ENCODE assay signal across 10 cellular contexts in the genomic region with DNA sequence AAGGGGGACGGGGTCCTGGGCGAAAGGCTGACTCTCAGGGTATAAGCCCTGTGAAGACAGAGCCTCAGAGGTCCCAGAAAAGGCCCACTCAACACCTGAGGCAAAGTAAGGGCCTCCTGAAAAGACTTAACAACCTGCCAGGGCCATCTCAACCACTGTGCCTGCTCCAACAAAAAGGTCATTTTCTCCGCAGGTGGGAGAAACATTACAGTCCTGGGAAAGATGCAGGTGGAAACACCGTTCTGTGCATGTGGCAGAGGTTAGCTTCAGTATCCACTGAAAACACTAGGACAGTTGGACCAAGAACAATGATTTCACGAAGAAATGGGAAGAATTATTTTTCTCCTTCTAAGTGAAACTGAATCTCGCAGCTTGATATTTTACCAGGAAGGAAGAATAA. TPM values are rescaled to one million over a fixed set of nuclear protein-coding genes. Genes with fewer than 3 reads are reported as not detected.
A peak's percentile ranks its signal among the peaks of the same experiment; 100 is the strongest.
DNase-seq lines count a peak whose midpoint lies in the region; ATAC-seq and TF ChIP-seq lines count a peak whose summit lies in the region.
"Had no signal": no experiment of that assay in that cellular context is flagged by ENCODE, and none has a peak within 500 bp of the region (broad histone marks: within the 10 kb centered on the region; RNA-seq: fewer than 3 reads in every experiment).

No MANE protein-coding gene starts in this region.

- intact Hi-C loops in CD4-positive, alpha-beta T cell (cut with DNase I, micrococcal nuclease) = loop anchor here in 1 of 2 experiments (2.0 kb wide), 2 partner anchors 16 to 38 kb away; no protein-coding TSS in a partner anchor
- intact Hi-C loops in left cardiac atrium (cut with DNase I) = no loop called here

- peaks cover 36% of the 10 kb centered on the region for H3K36me3 Mint-ChIP-seq in CD4-positive, alpha-beta T cell (ENCODE audit: low read depth)
- peaks cover 2% of the 10 kb centered on the region for H3K36me3 Mint-ChIP-seq in activated naive CD8-positive, alpha-beta T cell
- no peaks in the 10 kb centered on the region for H3K36me3 Mint-ChIP-seq in naive B cell

- CTCF ChIA-PET in CD4-positive, alpha-beta T cell (lab: Charles Lee) = interaction anchor here (1.2 to 2.1 kb wide), 7 partner anchors 9 to 60 kb away, joined by 3 to 7 read pairs (median 4); no protein-coding TSS in a partner anchor

- no peak for DNase-seq in CD4-positive, alpha-beta T cell
- DNase-seq in naive B cell (no peak), left cardiac atrium (no peak), hypothalamus (lab: John Stamatoyannopoulos, UW) (no peak)
- DNase-seq: NCI-H1105 treated with DMSO at 0.1 percent for 48 hours had no signal

- no peaks in the 10 kb centered on the region for H3K27me3 ChIP-seq in CD4-positive, alpha-beta T cell (ENCODE audit: control insufficient read depth, insufficient read depth, low read length)

- H3K27ac Mint-ChIP-seq in CD4-positive, alpha-beta T cell = peak overlapping the region; percentile 96
- H3K27ac Mint-ChIP-seq in activated naive CD8-positive, alpha-beta T cell = peak overlapping the region; percentile 92
- peak overlapping the region; percentile 99 to 100 (median 100) for H3K27ac Mint-ChIP-seq in naive B cell

- H3K36me3 ChIP-seq in KOPT-K1 (ENCODE audit: insufficient read depth, low read length) = no peaks in the 10 kb centered on the region

- H3K27ac ChIP-seq in CD4-positive, alpha-beta T cell (ENCODE audit: low read depth, low read length) = peak overlapping the region; percentile 80
- peak overlapping the region; percentile 68 for H3K27ac ChIP-seq in KOPT-K1 (ENCODE audit: low read depth, low read length, poor library complexity, severe bottlenecking)
- H3K27ac ChIP-seq: epithelial cell of prostate had no signal

- no peak for ATAC-seq in CD4-positive, alpha-beta T cell (ENCODE audit: poor library complexity)
- ATAC-seq in naive B cell (ENCODE audit: low read depth in 2 of 2) (no peak), HG02763 (IDR thresholded peaks at IDR 0.05; ENCODE audit: unreplicated experiment) (no peak), left cardiac atrium (no peak), HG03442 (IDR thresholded peaks at IDR 0.05; ENCODE audit: unreplicated experiment) (no peak)

- no peaks in the 10 kb centered on the region for H3K9me3 ChIP-seq in CD4-positive, alpha-beta T cell (ENCODE audit: control insufficient read depth, low read length)
- H3K9me3 ChIP-seq in KOPT-K1 (ENCODE audit: insufficient read depth, low read length, poor library complexity, severe bottlenecking) = no peaks in the 10 kb centered on the region

- no peak for TF ChIP-seq CTCF in CD4-positive, alpha-beta T cell (IDR thresholded peaks at IDR 0.05)

- H3K4me3 Mint-ChIP-seq in CD4-positive, alpha-beta T cell = peak overlapping the region; percentile 86
- H3K4me3 Mint-ChIP-seq in activated naive CD8-positive, alpha-beta T cell = peak overlapping the region; percentile 77
- peak overlapping the region; percentile 51 to 84 (median 78) for H3K4me3 Mint-ChIP-seq in naive B cell

- POLR2A ChIA-PET in CD4-positive, alpha-beta T cell (lab: Charles Lee) = interaction anchor here (0.7 to 3.2 kb wide), 10 partner anchors 10 to 51 kb away, joined by 3 to 23 read pairs (median 6); a partner anchor contains a TSS

- H3K9me3 Mint-ChIP-seq in CD4-positive, alpha-beta T cell = no peaks in the 10 kb centered on the region
- no peaks in the 10 kb centered on the region for H3K9me3 Mint-ChIP-seq in activated naive CD8-positive, alpha-beta T cell (ENCODE audit: low read depth)
- no peaks in the 10 kb centered on the region for H3K9me3 Mint-ChIP-seq in naive B cell

- no peaks in the 10 kb centered on the region for H3K27me3 Mint-ChIP-seq in CD4-positive, alpha-beta T cell
- H3K27me3 Mint-ChIP-seq in activated naive CD8-positive, alpha-beta T cell = no peaks in the 10 kb centered on the region
- H3K27me3 Mint-ChIP-seq in naive B cell = no peaks in the 10 kb centered on the region

- H3K4me1 Mint-ChIP-seq in CD4-positive, alpha-beta T cell (ENCODE audit: low read depth) = peaks cover 86% of the 10 kb centered on the region
- H3K4me1 Mint-ChIP-seq in activated naive CD8-positive, alpha-beta T cell (ENCODE audit: low read depth) = peaks cover 91% of the 10 kb centered on the region
- H3K4me1 Mint-ChIP-seq in naive B cell = peaks cover 50 to 94% (median 82%) of the 10 kb centered on the region in 3 donors

RNA-seq across cellular contexts. Expression of a gene that starts 50.9 kb away (rescaled TPM):
- 100 to 1,000 TPM; 269 to 287 TPM for total RNA-seq in CD4-positive, alpha-beta T cell
- polyA plus RNA-seq in naive B cell (ENCODE audit: low read depth in 6 of 6) = 10 to 100 TPM; 13.5 to 35.0 (median 15.8) TPM
- total RNA-seq in left cardiac atrium = 1 to 10 TPM; 3.5 to 5.0 TPM

Comparison
In these comparisons a context has a peak if more than half of its experiments do, and no peak if none do; other contexts are left out.
1. RNA of a gene that starts 50.9 kb away (total RNA-seq): 269 to 287 TPM in CD4-positive, alpha-beta T cell; 3.5 to 5.0 TPM in left cardiac atrium; every median in the first group is over 10 times any median in the second.
2. Peak in every context shown above with its lines, with median percentiles within 50 percentile points of each other: H3K27ac Mint-ChIP-seq and H3K4me3 Mint-ChIP-seq.